8 cellular contexts compared by ENCODE assay signal in genomic region chr10:97572214-97572989, GRCh38. TPM values are rescaled to one million over a fixed set of nuclear protein-coding genes. Genes with fewer than 3 reads are reported as not detected.
A peak's percentile ranks its signal among the peaks of the same experiment; 100 is the strongest.
DNase-seq lines count a peak whose midpoint lies in the region; ATAC-seq, FAIRE-seq and TF ChIP-seq lines count a peak whose summit lies in the region.

A gene with protein sequence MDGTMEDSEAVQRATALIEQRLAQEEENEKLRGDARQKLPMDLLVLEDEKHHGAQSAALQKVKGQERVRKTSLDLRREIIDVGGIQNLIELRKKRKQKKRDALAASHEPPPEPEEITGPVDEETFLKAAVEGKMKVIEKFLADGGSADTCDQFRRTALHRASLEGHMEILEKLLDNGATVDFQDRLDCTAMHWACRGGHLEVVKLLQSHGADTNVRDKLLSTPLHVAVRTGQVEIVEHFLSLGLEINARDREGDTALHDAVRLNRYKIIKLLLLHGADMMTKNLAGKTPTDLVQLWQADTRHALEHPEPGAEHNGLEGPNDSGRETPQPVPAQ (plus strand): TSS chr10:97572779. CDS start chr10:97572789, 10 bp downstream.

- H3K27me3 ChIP-seq in AG04450 (ENCODE audit: control insufficient read depth, insufficient read depth, low read length): no peaks in the 10 kb centered on the region
- no peaks in the 10 kb centered on the region for H3K27me3 ChIP-seq in KMS-11 (ENCODE audit: insufficient read depth, low read depth)
- no peaks in the 10 kb centered on the region for H3K27me3 ChIP-seq in ascending aorta
- H3K27me3 ChIP-seq in right cardiac atrium (ENCODE audit: control insufficient read depth, insufficient read depth): no peaks in the 10 kb centered on the region
- no peaks in the 10 kb centered on the region for H3K27me3 ChIP-seq in sigmoid colon

- no peak for TF ChIP-seq EP300 in sigmoid colon (IDR thresholded peaks at IDR 0.05)

- H3K9me3 ChIP-seq in AG04450 (ENCODE audit: control insufficient read depth, insufficient read depth, low read length) (no peaks in the 10 kb centered on the region), ascending aorta (no peaks in the 10 kb centered on the region), right cardiac atrium (ENCODE audit: control insufficient read depth, low read length) (no peaks in the 10 kb centered on the region), sigmoid colon (no peaks in the 10 kb centered on the region)

- peak; percentile 94 for FAIRE-seq in GM12892 (lab: Jason Lieb, UNC)

- POLR2A ChIA-PET in AG04450 (lab: Yijun Ruan, JAX): no interaction called here

- ATAC-seq in right cardiac atrium (peak; percentile 74 to 77), HG02678 (IDR thresholded peaks at IDR 0.05; ENCODE audit: unreplicated experiment) (no peak)

- no peak within 1 kb of the TSS for H3K4me2 ChIP-seq in KMS-11

- no peaks in the 10 kb centered on the region for H4K20me1 ChIP-seq in KMS-11 (ENCODE audit: insufficient read depth)

- no peak for TF ChIP-seq POLR2A in GM12892 (IDR thresholded peaks at IDR 0.05; ENCODE audit: low read depth, low read length)
- no peak for TF ChIP-seq POLR2A in sigmoid colon (IDR thresholded peaks at IDR 0.05)

- no peaks in the 10 kb centered on the region for H3K79me2 ChIP-seq in KMS-11 (ENCODE audit: insufficient read depth, low read depth)

- H3K9ac ChIP-seq in KMS-11: no peak within 1 kb of the TSS

- H3K27ac ChIP-seq in AG04450 (ENCODE audit: low read depth, low read length): no peak within 1 kb of the TSS
- H3K27ac ChIP-seq in KMS-11: no peak within 1 kb of the TSS
- H3K27ac ChIP-seq in ascending aorta: peak within 1 kb of the TSS; percentile 16 to 76
- H3K27ac ChIP-seq in right cardiac atrium (ENCODE audit: low read length): peak within 1 kb of the TSS; percentile 90
- H3K27ac ChIP-seq in sigmoid colon: peak within 1 kb of the TSS in 2 of 4 donors; percentile 70 to 82

- H3K4me3 ChIP-seq in AG04450 (ENCODE audit: low read depth, low read length) (no peak within 1 kb of the TSS), KMS-11 (IDR thresholded peaks at IDR 0.05; ENCODE audit: insufficient read depth, low read depth, low read length) (no peak within 1 kb of the TSS), ascending aorta (no peak within 1 kb of the TSS), right cardiac atrium (ENCODE audit: low read length) (no peak within 1 kb of the TSS), sigmoid colon (no peak within 1 kb of the TSS)

- H3K36me3 ChIP-seq in KMS-11 (ENCODE audit: insufficient read depth) (no peaks in the 10 kb centered on the region), ascending aorta (peaks cover 26 to 33% of the 10 kb centered on the region in 2 donors), sigmoid colon (peaks cover 0 to 34% (median 5%) of the 10 kb centered on the region in 4 donors)

- H2AFZ ChIP-seq in KMS-11 (ENCODE audit: low read depth): peak within 1 kb of the TSS; percentile 25; the same call in 1 of the 2 replicates

- DNase-seq in AG04450 (ENCODE audit: low read depth, low spot score): peak; percentile 52
- DNase-seq in GM12892 (ENCODE audit: insufficient read length): peak; percentile 77
- DNase-seq in T follicular helper cell (ENCODE audit: low read depth): peak; percentile 18
- peak in 1 of 2 donors; percentile 90 for DNase-seq in ascending aorta (ENCODE audit: low spot score in 2 of 2)
- DNase-seq in right cardiac atrium: peak; percentile 88 to 93 (median 91)
- DNase-seq in sigmoid colon: peak; percentile 89

- CTCF ChIA-PET in AG04450 (lab: Charles Lee): interaction anchor here (0.5 to 2.9 kb wide), 38 partner anchors 8 to 194 kb away, joined by 3 to 22 read pairs (median 4); partner anchors contain the start of genes HOGA1, PI4K2A and ZFYVE27

- WGBS in right cardiac atrium: 68% methylated on average over 16 of the region's 16 CpGs
- WGBS in sigmoid colon, 2 donors: 69 to 73% methylated on average over 16 of the region's 16 CpGs

- intact Hi-C loops in ascending aorta (cut with DNase I) (loop anchor here (1.0 kb wide), 1 partner anchor 40 kb away; no protein-coding TSS in a partner anchor), right cardiac atrium (cut with DNase I) (loop anchor here (2.0 to 5.0 kb wide), 2 partner anchors 40 kb away; no protein-coding TSS in a partner anchor), sigmoid colon (cut with DNase I) (loop anchor here (2.0 kb wide), 1 partner anchor 40 kb away; no protein-coding TSS in a partner anchor)

- H3K4me1 ChIP-seq in KMS-11 (ENCODE audit: low read depth, poor library complexity, severe bottlenecking): no peaks in the 10 kb centered on the region
- peaks cover 10 to 14% of the 10 kb centered on the region in 2 donors for H3K4me1 ChIP-seq in ascending aorta
- H3K4me1 ChIP-seq in right cardiac atrium (ENCODE audit: control insufficient read depth, insufficient read depth, low read length): no peaks in the 10 kb centered on the region
- peaks cover 0 to 30% (median 22%) of the 10 kb centered on the region in 4 donors for H3K4me1 ChIP-seq in sigmoid colon

- TF ChIP-seq CTCF in AG04450 (IDR thresholded peaks at IDR 0.05; ENCODE audit: low read depth, low read length) (peak; percentile 92), KMS-11 (conservative IDR thresholded peaks at IDR 0.05; ENCODE audit: low read depth, low read length) (peak; percentile 75), ascending aorta (IDR thresholded peaks at IDR 0.05) (peak; percentile 86 to 97 (median 87)), sigmoid colon (IDR thresholded peaks at IDR 0.05) (peak; percentile 74 to 91 (median 81))

RNA-seq across cellular contexts. Expression of the gene that starts here (rescaled TPM):
- polyA plus RNA-seq in AG04450 (2011; rRNA removed): 0.05 and 0.06 TPM in 2 replicates
- not detected in 2 replicates for polyA minus RNA-seq in AG04450 (2011; rRNA and poly(A)+ RNA removed)
- not detected for polyA plus RNA-seq in GM12892 (2012; ENCODE audit: missing spikeins)
- not detected for total RNA-seq in ascending aorta
- 10 to 100 TPM in 3 of 4 donors, 1 to 10 TPM in 1; 9.9 to 19.3 (median 17.8) TPM for total RNA-seq in right cardiac atrium
- 67.6 TPM for polyA plus RNA-seq in right cardiac atrium
- total RNA-seq in sigmoid colon: under 1 TPM in 1 of 4 donors, not detected in 3; 0.49 TPM
- 1 to 10 TPM in 1 of 3 donors, under 1 TPM in 1, not detected in 1; 0.31 to 1.2 TPM for polyA plus RNA-seq in sigmoid colon

Comparison
In these comparisons a context has a peak if more than half of its experiments do, and no peak if none do; other contexts are left out.
1. RNA of the gene that starts here (total RNA-seq): 9.9 to 19.3 TPM in right cardiac atrium; 0.49 TPM in sigmoid colon and not detected in ascending aorta (single experiment); every median in the first group is over 4 times any median in the second.
2. RNA of the gene that starts here (polyA plus RNA-seq): 67.6 TPM in right cardiac atrium (single experiment); 0.31 to 1.2 TPM in sigmoid colon and 0.05 to 0.06 TPM in AG04450; every median in the first group is over 10 times any median in the second.
3. Peak in DNase-seq in AG04450; RNA of the gene not detected or under 1 TPM.
4. H3K27ac ChIP-seq: peak in ascending aorta (2 of 2) and right cardiac atrium (single experiment); none in AG04450 (single experiment) and KMS-11 (single experiment).
5. Peak in every context shown above with its lines, with median percentiles within 50 percentile points of each other: CTCF ChIP-seq.